Comparison of ENCODE assay signal across 12 cellular contexts in the genomic region with DNA sequence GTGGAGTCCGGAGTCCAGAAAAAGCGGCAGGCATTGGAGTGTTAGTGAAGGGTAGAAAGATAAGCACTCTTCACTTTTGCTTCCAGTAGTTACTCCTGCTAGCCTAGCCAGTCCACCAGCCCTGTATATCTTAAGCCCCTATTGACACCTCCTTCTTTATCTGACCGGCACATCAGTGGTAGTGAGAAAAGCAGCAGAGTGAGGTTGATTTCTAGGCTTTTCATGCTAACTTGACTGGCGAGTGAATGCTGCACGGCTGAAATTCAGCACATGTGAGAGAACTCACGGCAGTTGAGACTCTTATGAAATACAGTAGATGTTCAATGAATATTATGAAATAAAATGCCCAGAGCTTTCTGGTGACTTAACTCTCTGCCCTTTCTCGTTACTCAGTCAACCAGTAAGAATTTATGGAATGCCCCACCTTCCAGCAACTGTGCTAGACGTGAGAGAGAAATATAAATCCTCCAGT.
A peak's percentile ranks its signal among the peaks of the same experiment; 100 is the strongest.
DNase-seq lines count a peak whose midpoint lies in the region; ATAC-seq, FAIRE-seq and TF ChIP-seq lines count a peak whose summit lies in the region.
"Had no signal": no experiment of that assay in that cellular context is flagged by ENCODE, and none has a peak within 500 bp of the region (broad histone marks: within the 10 kb centered on the region; RNA-seq: fewer than 3 reads in every experiment).

No MANE protein-coding gene starts in this region.

- no peak for TF ChIP-seq CTCF in A549 (IDR thresholded peaks at IDR 0.05)
- TF ChIP-seq CTCF in HFF-Myc (IDR thresholded peaks at IDR 0.05; ENCODE audit: low read depth, low read length, missing control alignments) = no peak
- no peak for TF ChIP-seq CTCF in body of pancreas (IDR thresholded peaks at IDR 0.05)

- ATAC-seq in A549 = peak; percentile 74 to 77
- peak; percentile 40 for ATAC-seq in body of pancreas
- no peak for ATAC-seq in HG03108 (IDR thresholded peaks at IDR 0.05; ENCODE audit: unreplicated experiment)
- no peak for ATAC-seq in GM21528 (IDR thresholded peaks at IDR 0.05; ENCODE audit: low FRiP score, unreplicated experiment)

- peak overlapping the region; percentile 69 for H3K4me2 ChIP-seq in A549

- H3K4me3 ChIP-seq in A549 (no peak overlapping the region), HFF-Myc (replicated peaks; ENCODE audit: low read depth, low read length) (no peak overlapping the region), body of pancreas (no peak overlapping the region)
- H3K4me3 ChIP-seq: BLaER1, MG63 had no signal

- CTCF ChIA-PET in A549 (lab: Yijun Ruan, JAX) = no interaction called here
- CTCF ChIA-PET in activated CD4-positive, alpha-beta T cell treated with anti-CD3 and anti-CD28 coated beads, Interleukin-2, amount 10 ng/mL, durations not matched to agents 7 days and 5 days (lab: Charles Lee) = no interaction called here

- peak overlapping the region; percentile 31 to 70; a peak in 4 of 6 replicates for H3K27ac ChIP-seq in A549
- peak overlapping the region in 2 of 4 donors; percentile 1 to 9 for H3K27ac ChIP-seq in body of pancreas
- H3K27ac ChIP-seq in substantia nigra (ENCODE audit: low read depth, low read length, poor library complexity, severe bottlenecking) = no peak overlapping the region
- H3K27ac ChIP-seq: BLaER1 had no signal

- H3K4me1 ChIP-seq in A549 (peaks cover 37% of the 10 kb centered on the region), body of pancreas (peaks cover 21% of the 10 kb centered on the region)

- POLR2A ChIA-PET in A549 (lab: Yijun Ruan, JAX) = no interaction called here
- POLR2A ChIA-PET in activated CD4-positive, alpha-beta T cell treated with anti-CD3 and anti-CD28 coated beads, Interleukin-2, amount 10 ng/mL, durations not matched to agents 7 days and 5 days (lab: Charles Lee) = no interaction called here

- FAIRE-seq in A549 (lab: Jason Lieb, UNC) = no peak

- no peak overlapping the region for H3K4me3 Mint-ChIP-seq in activated CD4-positive, alpha-beta T cell treated with anti-CD3 and anti-CD28 coated beads, Interleukin-2, amount 10 ng/mL, durations not matched to agents 7 days and 5 days

- TF ChIP-seq POLR2A in A549 (IDR thresholded peaks at IDR 0.05; ENCODE audit: low read length) (no peak), body of pancreas (IDR thresholded peaks at IDR 0.05) (no peak)

- H3K36me3 Mint-ChIP-seq in activated CD4-positive, alpha-beta T cell treated with anti-CD3 and anti-CD28 coated beads, Interleukin-2, amount 10 ng/mL, durations not matched to agents 7 days and 5 days (ENCODE audit: low read depth) = no peaks in the 10 kb centered on the region

- no peak for TF ChIP-seq EP300 in A549 (IDR thresholded peaks at IDR 0.05)

- no peak for TF ChIP-seq RAD21 in A549 (conservative IDR thresholded peaks at IDR 0.05 in 1 of 2, IDR thresholded peaks at IDR 0.05 in 1 of 2)

- H3K27me3 ChIP-seq in body of pancreas = no peaks in the 10 kb centered on the region
- H3K27me3 ChIP-seq: BLaER1, MG63 had no signal

- no peaks in the 10 kb centered on the region for H3K36me3 ChIP-seq in body of pancreas (replicated peaks in 1 of 2; ENCODE audit: insufficient read depth in 1 of 2, low read depth in 2 of 2)
- H3K36me3 ChIP-seq: MG63 had no signal

- peaks cover 1% of the 10 kb centered on the region for H3K27me3 Mint-ChIP-seq in activated CD4-positive, alpha-beta T cell treated with anti-CD3 and anti-CD28 coated beads, Interleukin-2, amount 10 ng/mL, durations not matched to agents 7 days and 5 days

- intact Hi-C loops in body of pancreas (cut with DNase I) = no loop called here

- no peak overlapping the region for H3K27ac Mint-ChIP-seq in activated CD4-positive, alpha-beta T cell treated with anti-CD3 and anti-CD28 coated beads, Interleukin-2, amount 10 ng/mL, durations not matched to agents 7 days and 5 days

- WGBS in A549 (ENCODE audit: missing lambda C conversion rate) = 62% methylated on average over 8 of the region's 8 CpGs
- 61 to 70% methylated on average over 8 of the region's 8 CpGs for WGBS in body of pancreas, 2 donors

- H3K9me3 ChIP-seq in A549 = no peaks in the 10 kb centered on the region
- no peaks in the 10 kb centered on the region for H3K9me3 ChIP-seq in body of pancreas
- H3K9me3 ChIP-seq: BLaER1, MG63 had no signal

- H3K4me1 Mint-ChIP-seq in activated CD4-positive, alpha-beta T cell treated with anti-CD3 and anti-CD28 coated beads, Interleukin-2, amount 10 ng/mL, durations not matched to agents 7 days and 5 days = no peaks in the 10 kb centered on the region

- H3K9me3 Mint-ChIP-seq in activated CD4-positive, alpha-beta T cell treated with anti-CD3 and anti-CD28 coated beads, Interleukin-2, amount 10 ng/mL, durations not matched to agents 7 days and 5 days = no peaks in the 10 kb centered on the region

- DNase-seq in A549 (ENCODE audit: low read depth in 1 of 2, low spot score in 1 of 2) = peak; percentile 4 to 41
- DNase-seq in HFF-Myc (ENCODE audit: extremely low read depth, low read depth) = peak; percentile 10
- no peak for DNase-seq in body of pancreas
- DNase-seq in kidney tubule cell (ENCODE audit: low spot score) = peak; percentile 85
- no peak for DNase-seq in activated CD4-positive, alpha-beta T cell treated with anti-CD3 and anti-CD28 coated beads, Interleukin-2, amount 10 ng/mL, durations not matched to agents 7 days and 5 days
- DNase-seq in substantia nigra (lab: John Stamatoyannopoulos, UW) = no peak
- DNase-seq: dermis blood vessel endothelial cell, MG63, NCI-H524 treated with DMSO at 0.1 percent for 48 hours had no signal

TF ChIP-seq in A549, 52 proteins besides CTCF, POLR2A, EP300 and RAD21:
- TF ChIP-seq CEBPB (IDR thresholded peaks at IDR 0.05) (peak in 1 of 2 experiments; percentile 27; a peak in 1 of 4 replicates), ESRRA (IDR thresholded peaks at IDR 0.05; ENCODE audit: borderline replicate concordance, low read length) (no peak), CBX2 (IDR thresholded peaks at IDR 0.05; ENCODE audit: borderline replicate concordance, low read depth) (no peak), HOXB5 (CRISPR knock-in tag; IDR thresholded peaks at IDR 0.05) (no peak)

Comparison
In these comparisons a context has a peak if more than half of its experiments do, and no peak if none do; other contexts are left out.
1. ATAC-seq: peak in A549 (2 of 2) and body of pancreas (single experiment); none in HG03108 (single experiment) and GM21528 (single experiment).
2. DNase-seq: peak in A549 (2 of 2), HFF-Myc (single experiment) and kidney tubule cell (single experiment); none in body of pancreas (0 of 4), activated CD4-positive, alpha-beta T cell treated with anti-CD3 and anti-CD28 coated beads, Interleukin-2, amount 10 ng/mL, durations not matched to agents 7 days and 5 days (single experiment) and substantia nigra (0 of 49).